In genomic region chr2:144454466-144455287, GRCh38 we compare ENCODE assay signal across 8 cellular contexts.
A peak's percentile ranks its signal among the peaks of the same experiment; 100 is the strongest.
DNase-seq lines count a peak whose midpoint lies in the region; ATAC-seq, FAIRE-seq and TF ChIP-seq lines count a peak whose summit lies in the region.
"Had no signal": no experiment of that assay in that cellular context is flagged by ENCODE, and none has a peak within 500 bp of the region (broad histone marks: within the 10 kb centered on the region; RNA-seq: fewer than 3 reads in every experiment).

No MANE protein-coding gene starts in this region.

- no peaks in the 10 kb centered on the region for H3K27me3 ChIP-seq in skeletal muscle satellite cell (ENCODE audit: control insufficient read depth, insufficient read depth, low read length)
- H3K27me3 ChIP-seq in PC-9 (ENCODE audit: insufficient read depth, low read depth) = no peaks in the 10 kb centered on the region
- no peaks in the 10 kb centered on the region for H3K27me3 ChIP-seq in small intestine (ENCODE audit: control insufficient read depth in 2 of 2, insufficient read depth in 2 of 2, low read length in 2 of 2)
- no peaks in the 10 kb centered on the region for H3K27me3 ChIP-seq in ovary

- no peak for DNase-seq in coronary artery (ENCODE audit: low spot score)
- no peak for DNase-seq in PC-9
- no peak for DNase-seq in small intestine
- no peak for DNase-seq in ovary
- DNase-seq: nucleus accumbens had no signal

- H2AFZ ChIP-seq in PC-9 = no peak overlapping the region

- no peak for TF ChIP-seq POLR2A in ovary (IDR thresholded peaks at IDR 0.05)

- no peaks in the 10 kb centered on the region for H4K20me1 ChIP-seq in PC-9 (ENCODE audit: insufficient read depth)

- H3K9me2 ChIP-seq in PC-9 (ENCODE audit: insufficient read depth) = no peaks in the 10 kb centered on the region

- no peak for TF ChIP-seq EP300 in ovary (IDR thresholded peaks at IDR 0.05)

- TF ChIP-seq CTCF in coronary artery (IDR thresholded peaks at IDR 0.05) (no peak), PC-9 (conservative IDR thresholded peaks at IDR 0.05) (no peak), ovary (IDR thresholded peaks at IDR 0.05) (no peak)

- H3K36me3 ChIP-seq in skeletal muscle satellite cell (ENCODE audit: insufficient read depth, low read length) (no peaks in the 10 kb centered on the region), PC-9 (ENCODE audit: low read depth) (no peaks in the 10 kb centered on the region), small intestine (ENCODE audit: control insufficient read depth in 2 of 2, insufficient read depth in 2 of 2, low read length in 2 of 2) (no peaks in the 10 kb centered on the region), ovary (no peaks in the 10 kb centered on the region)

- POLR2A ChIA-PET in PC-9 (lab: Charles Lee; ENCODE audit: unreplicated experiment) = no interaction called here

- peak overlapping the region; percentile 63 for H3K9ac ChIP-seq in skeletal muscle satellite cell (ENCODE audit: low read depth, low read length)

- ATAC-seq in GM18873 (IDR thresholded peaks at IDR 0.05; ENCODE audit: low FRiP score, unreplicated experiment) (peak; percentile 56), HG02885 (IDR thresholded peaks at IDR 0.05; ENCODE audit: poor library complexity, unreplicated experiment) (peak; percentile 64)

- CTCF ChIA-PET in PC-9 (lab: Charles Lee) = no interaction called here

- no peaks in the 10 kb centered on the region for H3K79me2 ChIP-seq in PC-9 (ENCODE audit: low read depth)

- H3K4me2 ChIP-seq in skeletal muscle satellite cell (ENCODE audit: low read length) (peak overlapping the region; percentile 76), PC-9 (no peak overlapping the region)

- H3K4me1 ChIP-seq in skeletal muscle satellite cell (ENCODE audit: control insufficient read depth, insufficient read depth, low read length) (peaks cover 62% of the 10 kb centered on the region), PC-9 (replicated peaks; ENCODE audit: insufficient read depth) (no peaks in the 10 kb centered on the region), small intestine (ENCODE audit: control insufficient read depth in 2 of 2, insufficient read depth in 1 of 2, low read depth in 1 of 2, low read length in 1 of 2) (peaks cover 0 to 3% of the 10 kb centered on the region in 2 donors), ovary (ENCODE audit: insufficient read depth) (peaks cover 9% of the 10 kb centered on the region)

- no peak for FAIRE-seq in small intestine (lab: Jason Lieb, UNC)

- H3F3A ChIP-seq in PC-9 (ENCODE audit: insufficient read depth, low read depth) = no peaks in the 10 kb centered on the region

- WGBS in small intestine, 3 donors = 16 to 31% (median 16%) methylated on average over 8 of the region's 8 CpGs
- 29 to 44% (median 35%) methylated on average over 8 of the region's 8 CpGs for WGBS in ovary, 3 donors

- peak overlapping the region; percentile 8 for H3K4me3 ChIP-seq in coronary artery
- H3K4me3 ChIP-seq in skeletal muscle satellite cell (ENCODE audit: low read length) = peak overlapping the region; percentile 37
- no peak overlapping the region for H3K4me3 ChIP-seq in PC-9
- H3K4me3 ChIP-seq in small intestine (ENCODE audit: low read depth in 1 of 2, low read length in 2 of 2) = no peak overlapping the region
- H3K4me3 ChIP-seq in ovary = no peak overlapping the region

- H3K27ac ChIP-seq in coronary artery (peak overlapping the region in 1 of 2 donors; percentile 28), PC-9 (no peak overlapping the region), small intestine (ENCODE audit: low read depth in 1 of 2, low read length in 1 of 2) (peak overlapping the region in 1 of 2 donors; percentile 40), ovary (no peak overlapping the region)

- no TSS peak for BruUV-seq in PC-9 (replicated peaks; lab: Mats Ljungman, UMichigan)

- intact Hi-C loops in PC-9 (cut with micrococcal nuclease; ENCODE audit: unreplicated experiment) = no loop called here
- intact Hi-C loops in ovary (cut with DNase I) = no loop called here

- H3K9me3 ChIP-seq in skeletal muscle satellite cell (replicated peaks; ENCODE audit: low read length) (no peaks in the 10 kb centered on the region), PC-9 (ENCODE audit: insufficient read depth, low read depth) (no peaks in the 10 kb centered on the region), small intestine (ENCODE audit: control insufficient read depth, low read depth) (no peaks in the 10 kb centered on the region), ovary (no peaks in the 10 kb centered on the region)

Comparison
In these comparisons a context has a peak if more than half of its experiments do, and no peak if none do; other contexts are left out.
1. H3K4me3 ChIP-seq: peak in coronary artery (single experiment) and skeletal muscle satellite cell (single experiment); none in PC-9 (single experiment), small intestine (0 of 2) and ovary (single experiment).